9 cellular contexts compared by ENCODE assay signal in genomic region chr17:77383613-77384608, GRCh38.
DNase-seq lines count a peak whose midpoint lies in the region; ATAC-seq and TF ChIP-seq lines count a peak whose summit lies in the region.
"Had no signal": no experiment of that assay in that cellular context is flagged by ENCODE, and none has a peak within 500 bp of the region (broad histone marks: within the 10 kb centered on the region; RNA-seq: fewer than 3 reads in every experiment).

No MANE protein-coding gene starts in this region.

- no peaks in the 10 kb centered on the region for H3K9me3 Mint-ChIP-seq in stimulated activated naive CD8-positive, alpha-beta T cell treated with anti-CD3 and anti-CD28 coated beads, Interleukin-15, Interleukin-2, amounts not matched to agents 100 ng/mL and 50 ng/mL, for 24 hours
- H3K9me3 Mint-ChIP-seq in naive thymus-derived CD8-positive, alpha-beta T cell: no peaks in the 10 kb centered on the region

- peak overlapping the region; percentile 23 for H3K4me3 Mint-ChIP-seq in stimulated activated naive CD8-positive, alpha-beta T cell treated with anti-CD3 and anti-CD28 coated beads, Interleukin-15, Interleukin-2, amounts not matched to agents 100 ng/mL and 50 ng/mL, for 24 hours
- peak overlapping the region in 8 of 10 donors; percentile 18 to 90 (median 84) for H3K4me3 Mint-ChIP-seq in naive thymus-derived CD8-positive, alpha-beta T cell

- TF ChIP-seq CTCF in coronary artery (IDR thresholded peaks at IDR 0.05): no peak

- POLR2A ChIA-PET in naive thymus-derived CD8-positive, alpha-beta T cell (lab: Charles Lee): interaction anchor here (0.6 to 67.2 kb wide), 6 partner anchors 9 to 504 kb away, joined by 3 to 5369 read pairs (median 12); no protein-coding TSS in a partner anchor

- DNase-seq in stimulated activated naive CD8-positive, alpha-beta T cell treated with anti-CD3 and anti-CD28 coated beads, Interleukin-15, Interleukin-2, amounts not matched to agents 100 U/mL and 50 U/mL, for 24 hours: no peak
- DNase-seq in coronary artery (ENCODE audit: low spot score) (no peak), kidney tubule cell (ENCODE audit: low spot score) (no peak), NCI-H146 treated with DMSO at 0.1 percent for 48 hours (lab: John Stamatoyannopoulos, UW; ENCODE audit: unreplicated experiment) (no peak), OCI-M1 (lab: John Stamatoyannopoulos, UW) (no peak)
- DNase-seq in naive thymus-derived CD8-positive, alpha-beta T cell: no peak
- DNase-seq: brain microvascular endothelial cell had no signal

- H3K4me3 ChIP-seq in coronary artery: peak overlapping the region; percentile 14

- H3K27ac ChIP-seq in coronary artery: peak overlapping the region; percentile 68 to 69
- H3K27ac ChIP-seq: brain microvascular endothelial cell had no signal

- peaks cover 70% of the 10 kb centered on the region for H3K4me1 Mint-ChIP-seq in stimulated activated naive CD8-positive, alpha-beta T cell treated with anti-CD3 and anti-CD28 coated beads, Interleukin-15, Interleukin-2, amounts not matched to agents 100 ng/mL and 50 ng/mL, for 24 hours (ENCODE audit: low read depth)
- peaks cover 49 to 94% (median 89%) of the 10 kb centered on the region in 4 donors for H3K4me1 Mint-ChIP-seq in naive thymus-derived CD8-positive, alpha-beta T cell

- ATAC-seq in stimulated activated naive CD8-positive, alpha-beta T cell treated with anti-CD3 and anti-CD28 coated beads, Interleukin-15, Interleukin-2, amounts not matched to agents 100 U/mL and 50 U/mL, for 24 hours: no peak
- no peak for ATAC-seq in naive thymus-derived CD8-positive, alpha-beta T cell
- ATAC-seq in GM18907 (IDR thresholded peaks at IDR 0.05; ENCODE audit: unreplicated experiment): no peak

- no peaks in the 10 kb centered on the region for H3K27me3 Mint-ChIP-seq in stimulated activated naive CD8-positive, alpha-beta T cell treated with anti-CD3 and anti-CD28 coated beads, Interleukin-15, Interleukin-2, amounts not matched to agents 100 ng/mL and 50 ng/mL, for 24 hours
- no peaks in the 10 kb centered on the region for H3K27me3 Mint-ChIP-seq in naive thymus-derived CD8-positive, alpha-beta T cell

- no peak overlapping the region for H3K27ac Mint-ChIP-seq in stimulated activated naive CD8-positive, alpha-beta T cell treated with anti-CD3 and anti-CD28 coated beads, Interleukin-15, Interleukin-2, amounts not matched to agents 100 ng/mL and 50 ng/mL, for 24 hours
- H3K27ac Mint-ChIP-seq in naive thymus-derived CD8-positive, alpha-beta T cell: peak overlapping the region; percentile 70 to 94 (median 85)

- no peaks in the 10 kb centered on the region for H3K36me3 Mint-ChIP-seq in stimulated activated naive CD8-positive, alpha-beta T cell treated with anti-CD3 and anti-CD28 coated beads, Interleukin-15, Interleukin-2, amounts not matched to agents 100 ng/mL and 50 ng/mL, for 24 hours (ENCODE audit: low read depth)
- H3K36me3 Mint-ChIP-seq in naive thymus-derived CD8-positive, alpha-beta T cell: peaks cover 0 to 12% (median 0%) of the 10 kb centered on the region in 3 donors
